In genomic region chr19:1258161-1258492, GRCh38 we compare ENCODE assay signal across 10 cellular contexts. TPM values are rescaled to one million over a fixed set of nuclear protein-coding genes. Genes with fewer than 3 reads are reported as not detected.
A peak's percentile ranks its signal among the peaks of the same experiment; 100 is the strongest.
DNase-seq lines count a peak whose midpoint lies in the region; ATAC-seq and TF ChIP-seq lines count a peak whose summit lies in the region.
"Had no signal": no experiment of that assay in that cellular context is flagged by ENCODE, and none has a peak within 500 bp of the region (broad histone marks: within the 10 kb centered on the region; RNA-seq: fewer than 3 reads in every experiment).

No MANE protein-coding gene starts in this region.

- H2AFZ ChIP-seq in osteoblast (ENCODE audit: low read length), result no peak overlapping the region

- ATAC-seq in HG03439 (IDR thresholded peaks at IDR 0.05; ENCODE audit: unreplicated experiment), result no peak
- ATAC-seq in GM18867 (IDR thresholded peaks at IDR 0.05; ENCODE audit: unreplicated experiment), result no peak
- no peak for ATAC-seq in HG02798 (IDR thresholded peaks at IDR 0.05; ENCODE audit: poor library complexity, unreplicated experiment)

- H3K9me3 Mint-ChIP-seq in CD14-positive monocyte (peaks cover 0 to 2% (median 0%) of the 10 kb centered on the region in 7 donors), IgD-negative memory B cell (no peaks in the 10 kb centered on the region)

- TF ChIP-seq CTCF in CD14-positive monocyte (IDR thresholded peaks at IDR 0.05), result no peak
- no peak for TF ChIP-seq CTCF in coronary artery (IDR thresholded peaks at IDR 0.05)
- TF ChIP-seq CTCF in osteoblast (IDR thresholded peaks at IDR 0.05; ENCODE audit: extremely low read depth, low read depth, low read length), result no peak

- H3K27ac Mint-ChIP-seq in CD14-positive monocyte (peak overlapping the region; percentile 68 to 97 (median 94)), IgD-negative memory B cell (peak overlapping the region; percentile 95 to 100 (median 98))

- intact Hi-C loops in CD14-positive monocyte (cut with micrococcal nuclease), result no loop called here

- H3K4me3 Mint-ChIP-seq in CD14-positive monocyte, result peak overlapping the region; percentile 59 to 85
- H3K4me3 Mint-ChIP-seq in IgD-negative memory B cell, result peak overlapping the region; percentile 71 to 93 (median 85)

- H3K4me1 ChIP-seq in osteoblast (ENCODE audit: insufficient read depth, low read length), result peaks cover 60% of the 10 kb centered on the region

- H3K9me3 ChIP-seq in osteoblast (ENCODE audit: low read depth, low read length), result no peaks in the 10 kb centered on the region

- peaks cover 3 to 8% (median 5%) of the 10 kb centered on the region in 3 donors for H3K27me3 Mint-ChIP-seq in CD14-positive monocyte (ENCODE audit: low read depth in 3 of 3)
- no peaks in the 10 kb centered on the region for H3K27me3 Mint-ChIP-seq in IgD-negative memory B cell

- H3K27ac ChIP-seq in coronary artery (peak overlapping the region; percentile 88 to 99), osteoblast (ENCODE audit: low read depth, low read length) (peak overlapping the region; percentile 60)

- H3K27me3 ChIP-seq in osteoblast (ENCODE audit: insufficient read depth, low read length), result no peaks in the 10 kb centered on the region

- peaks cover 44% of the 10 kb centered on the region for H4K20me1 ChIP-seq in osteoblast (ENCODE audit: insufficient read depth, low read length)

- no peak for DNase-seq in CD14-positive monocyte (ENCODE audit: low spot score)
- DNase-seq in coronary artery (ENCODE audit: low spot score), result no peak
- no peak for DNase-seq in osteoblast (ENCODE audit: insufficient read length, low spot score, missing footprints)
- DNase-seq in NCI-H2081 (lab: John Stamatoyannopoulos, UW), result no peak
- DNase-seq: effector CD4-positive, alpha-beta T cell; NCI-H2171 had no signal

- peak overlapping the region; percentile 13 for H3K4me3 ChIP-seq in coronary artery
- H3K4me3 ChIP-seq in osteoblast (ENCODE audit: insufficient read depth, low read length), result no peak overlapping the region

- H3K4me1 Mint-ChIP-seq in CD14-positive monocyte (peaks cover 63% of the 10 kb centered on the region), IgD-negative memory B cell (peaks cover 24 to 30% (median 29%) of the 10 kb centered on the region in 3 donors)

- peaks cover 46% of the 10 kb centered on the region for H3K79me2 ChIP-seq in osteoblast (ENCODE audit: insufficient read depth, low read length)

- H3K36me3 Mint-ChIP-seq in CD14-positive monocyte (peaks cover 36 to 51% of the 10 kb centered on the region in 2 donors), IgD-negative memory B cell (peaks cover 4% of the 10 kb centered on the region)

- no peak overlapping the region for H3K4me2 ChIP-seq in osteoblast (ENCODE audit: insufficient read depth, low read length)

- peaks cover 49% of the 10 kb centered on the region for H3K36me3 ChIP-seq in osteoblast (ENCODE audit: insufficient read depth, low read length)

RNA-seq across cellular contexts. Expression of gene MIDN, which starts 9.7 kb away (rescaled TPM):
- 10 to 100 TPM in 1 of 2 donors, 1 to 10 TPM in 1; 5.6 to 11.0 TPM for polyA plus RNA-seq in CD14-positive monocyte
- 4.8 TPM for polyA plus RNA-seq in IgD-negative memory B cell
- 14.4 and 19.9 TPM in 2 replicates for total RNA-seq in osteoblast

RNA-seq across cellular contexts. Expression of gene CIRBP, which starts 11.0 kb away (rescaled TPM):
- 10 to 100 TPM; 39.6 to 51.1 TPM for polyA plus RNA-seq in CD14-positive monocyte
- 377 TPM for polyA plus RNA-seq in IgD-negative memory B cell
- 300 and 380 TPM in 2 replicates for total RNA-seq in osteoblast

RNA-seq across cellular contexts. Expression of gene ATP5F1D, which starts 16.6 kb away (rescaled TPM):
- polyA plus RNA-seq in CD14-positive monocyte (100 to 1,000 TPM; 143 to 160 TPM), IgD-negative memory B cell (339 TPM)
- total RNA-seq in osteoblast, result 12.4 and 13.8 TPM in 2 replicates

RNA-seq across cellular contexts. Expression of gene FAM174C, which starts 17.2 kb away (rescaled TPM):
- polyA plus RNA-seq in CD14-positive monocyte (10 to 100 TPM; 40.0 to 56.2 TPM), IgD-negative memory B cell (115 TPM)
- total RNA-seq in osteoblast, result 21.8 and 25.0 TPM in 2 replicates

RNA-seq across cellular contexts. Expression of gene CBARP, which starts 20.3 kb away (rescaled TPM):
- polyA plus RNA-seq in CD14-positive monocyte (not detected), IgD-negative memory B cell (not detected)
- total RNA-seq in osteoblast, result 1.8 and 2.9 TPM in 2 replicates
